ENCODE assay signal across 19 cellular contexts in the genomic region with DNA sequence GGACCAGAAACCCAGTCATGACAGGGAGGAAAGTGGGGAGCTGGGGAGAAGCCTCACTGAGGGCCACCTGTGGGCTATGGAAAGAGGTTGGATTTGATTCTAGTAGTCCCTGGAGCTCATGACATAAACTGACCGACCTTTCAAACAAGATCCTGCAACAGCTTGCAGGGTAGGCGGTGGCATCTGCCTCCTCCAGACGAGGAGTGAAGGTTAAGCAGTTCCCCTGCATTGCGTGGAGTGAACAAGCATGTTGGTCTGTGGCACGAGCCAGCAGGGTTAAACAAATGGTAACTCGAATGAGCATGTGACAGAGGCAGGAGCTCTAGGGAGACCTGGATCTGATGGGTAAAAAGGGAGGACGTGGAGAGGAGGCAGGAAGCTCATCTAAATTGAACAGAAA. TPM values are rescaled to one million over a fixed set of nuclear protein-coding genes. Genes with fewer than 3 reads are reported as not detected.
"Had no signal": no experiment of that assay in that cellular context is flagged by ENCODE, and none has a peak within 500 bp of the region (broad histone marks: within the 10 kb centered on the region; RNA-seq: fewer than 3 reads in every experiment).

No MANE protein-coding gene starts in this region.

- H3K27me3 ChIP-seq: hepatocyte, tibial nerve, vagina had no signal

- DNase-seq: activated CD4-positive, alpha-beta T cell treated with anti-CD3 and anti-CD28 coated beads, Interleukin-2, amount 10 ng/mL, durations not matched to agents 7 days and 5 days; activated CD4-positive, CD25-positive, alpha-beta regulatory T cell; activated CD8-positive, alpha-beta memory T cell treated with anti-CD3 and anti-CD28 coated beads for 24 hours; activated naive CD4-positive, alpha-beta T cell treated with anti-CD3 and anti-CD28 coated beads for 36 hours; activated naive CD8-positive, alpha-beta T cell treated with anti-CD3 and anti-CD28 coated beads, Interleukin-2, amount 50 U/mL, for 24 hours; aorta; dorsolateral prefrontal cortex; kidney; left lung; natural killer cell; posterior cingulate gyrus; stimulated activated CD4-positive, alpha-beta T cell treated with anti-CD3 and anti-CD28 coated beads, Interleukin-2, amount 100 ng/mL, for 48 hours; stimulated activated naive B cell treated with anti-CD40 and anti-IgM and Interleukin-4, amounts not matched to agents 10 μg/mL and 1 μg/mL and 100 μg/mL, for 72 hours had no signal

- ATAC-seq: activated naive CD8-positive, alpha-beta T cell treated with anti-CD3 and anti-CD28 coated beads, Interleukin-2, amount 50 U/mL, for 24 hours; natural killer cell; stimulated activated naive B cell treated with anti-CD40 and anti-IgM and Interleukin-4, amounts not matched to agents 10 μg/mL and 1 μg/mL and 100 μg/mL, for 72 hours had no signal

- H3K4me3 ChIP-seq: dorsolateral prefrontal cortex, hepatocyte, left lung, tibial nerve, vagina had no signal

- H3K79me2 ChIP-seq: hepatocyte had no signal

- H3K4me2 ChIP-seq: hepatocyte had no signal

- H2AFZ ChIP-seq: hepatocyte had no signal

- H3K36me3 ChIP-seq: left lung, tibial nerve, vagina had no signal

- H3K9me3 ChIP-seq: left lung, tibial nerve, vagina had no signal

- H3K4me1 ChIP-seq: left lung had no signal

- H3K27ac ChIP-seq: dorsolateral prefrontal cortex, hepatocyte, left lung, tibial nerve, vagina had no signal

RNA-seq across cellular contexts. Expression of a gene that starts 12.7 kb away (rescaled TPM):
- total RNA-seq: activated CD4-positive, alpha-beta T cell treated with anti-CD3 and anti-CD28 coated beads, Interleukin-2, amount 10 ng/mL, durations not matched to agents 7 days and 5 days; activated naive CD4-positive, alpha-beta T cell treated with anti-CD3 and anti-CD28 coated beads for 36 hours; aorta; esophagus mucosa; glomerular endothelial cell; kidney; left lung; natural killer cell; skeletal muscle tissue; tibial nerve; vagina had no signal
- polyA plus RNA-seq: aorta, hepatocyte had no signal
